Comparison of ENCODE assay signal across 9 cellular contexts in genomic region chr2:241358470-241358869, GRCh38.
DNase-seq lines count a peak whose midpoint lies in the region; ATAC-seq and TF ChIP-seq lines count a peak whose summit lies in the region.
"Had no signal": no experiment of that assay in that cellular context is flagged by ENCODE, and none has a peak within 500 bp of the region (broad histone marks: within the 10 kb centered on the region; RNA-seq: fewer than 3 reads in every experiment).

No MANE protein-coding gene starts in this region.

- DNase-seq in GM13977 (ENCODE audit: low spot score), result peak; percentile 63
- peak; percentile 83 for DNase-seq in SIG-M5 treated with dmso at 0.1 percent for 504 hours (lab: John Stamatoyannopoulos, UW; ENCODE audit: unreplicated experiment)
- no peak for DNase-seq in HK-2 (ENCODE audit: unreplicated experiment)
- DNase-seq in LoVo (ENCODE audit: low spot score), result no peak
- no peak for DNase-seq in iPS-NIHi11 (ENCODE audit: low spot score)
- DNase-seq: IMR-90 had no signal

- peaks cover 2 to 4% of the 10 kb centered on the region in 2 donors for H3K36me3 ChIP-seq in muscle layer of duodenum (ENCODE audit: control insufficient read depth in 1 of 2, insufficient read depth in 2 of 2, low read length in 2 of 2)

- H3K9me3 ChIP-seq in muscle layer of duodenum (ENCODE audit: control insufficient read depth in 1 of 2, low read length in 2 of 2), result no peaks in the 10 kb centered on the region

- H3K27ac ChIP-seq in muscle layer of duodenum (ENCODE audit: low read length), result peak overlapping the region; percentile 67

- ATAC-seq in HG02759 (IDR thresholded peaks at IDR 0.05; ENCODE audit: unreplicated experiment) (peak; percentile 35), GM19324 (IDR thresholded peaks at IDR 0.05; ENCODE audit: low FRiP score, unreplicated experiment) (no peak)

- peak overlapping the region in 1 of 2 donors; percentile 33 for H3K4me3 ChIP-seq in muscle layer of duodenum (ENCODE audit: low read depth in 1 of 2, low read length in 2 of 2)

- no peak for TF ChIP-seq CTCF in GM13977 (IDR thresholded peaks at IDR 0.05; ENCODE audit: extremely low read depth, insufficient read depth, missing control alignments)

- H3K27me3 ChIP-seq in muscle layer of duodenum (ENCODE audit: low read depth, low read length), result no peaks in the 10 kb centered on the region

- in situ Hi-C loops in GM13977 (cut with MboI; ENCODE audit: low pct_unique_long_range_greater_than_20kb, low sequenced_read_pairs, unreplicated experiment), result no loop called here

- H3K4me1 ChIP-seq in muscle layer of duodenum (ENCODE audit: control insufficient read depth in 1 of 2, insufficient read depth in 2 of 2, low read length in 2 of 2), result peaks cover 14 to 19% of the 10 kb centered on the region in 2 donors

Comparison
In these comparisons a context has a peak if more than half of its experiments do, and no peak if none do; other contexts are left out.
1. DNase-seq: peak in GM13977 (single experiment) and SIG-M5 treated with dmso at 0.1 percent for 504 hours (single experiment); none in HK-2 (single experiment), LoVo (single experiment) and iPS-NIHi11 (single experiment).